16 cellular contexts compared by ENCODE assay signal in genomic region chr12:123528858-123529257, GRCh38. TPM values are rescaled to one million over a fixed set of nuclear protein-coding genes. Genes with fewer than 3 reads are reported as not detected.
DNase-seq lines count a peak whose midpoint lies in the region; FAIRE-seq and TF ChIP-seq lines count a peak whose summit lies in the region.
"Had no signal": no experiment of that assay in that cellular context is flagged by ENCODE, and none has a peak within 500 bp of the region (broad histone marks: within the 10 kb centered on the region; RNA-seq: fewer than 3 reads in every experiment).

No MANE protein-coding gene starts in this region.

- H3K27ac Mint-ChIP-seq in activated naive CD4-positive, alpha-beta T cell treated with anti-CD3 and anti-CD28 coated beads, Interleukin-2, amount 50 U/mL, for 24 hours = peak overlapping the region; percentile 10
- H3K27ac Mint-ChIP-seq in astrocyte (ENCODE audit: unreplicated experiment) (peak overlapping the region; percentile 2), osteocyte (ENCODE audit: unreplicated experiment) (peak overlapping the region; percentile 1), progenitor cell of endocrine pancreas (no peak overlapping the region)
- H3K27ac Mint-ChIP-seq: CD8-positive, alpha-beta T cell; H9 had no signal

- no peaks in the 10 kb centered on the region for H3K27me3 ChIP-seq in NT2/D1 (ENCODE audit: insufficient read depth, insufficient read length)
- H3K27me3 ChIP-seq in astrocyte (ENCODE audit: insufficient read depth, low read length) = no peaks in the 10 kb centered on the region

- no peaks in the 10 kb centered on the region for H3K27me3 Mint-ChIP-seq in activated naive CD4-positive, alpha-beta T cell treated with anti-CD3 and anti-CD28 coated beads, Interleukin-2, amount 50 U/mL, for 24 hours
- no peaks in the 10 kb centered on the region for H3K27me3 Mint-ChIP-seq in astrocyte (ENCODE audit: low read depth, unreplicated experiment)
- no peaks in the 10 kb centered on the region for H3K27me3 Mint-ChIP-seq in osteocyte (ENCODE audit: unreplicated experiment)
- no peaks in the 10 kb centered on the region for H3K27me3 Mint-ChIP-seq in progenitor cell of endocrine pancreas

- no peak for DNase-seq in activated naive CD4-positive, alpha-beta T cell (lab: John Stamatoyannopoulos, UW)
- no peak for DNase-seq in NT2/D1 (ENCODE audit: low read depth, low spot score)
- no peak for DNase-seq in astrocyte (ENCODE audit: low read depth)
- DNase-seq in osteocyte (ENCODE audit: extremely low spot score, unreplicated experiment) = no peak
- DNase-seq in inferior parietal cortex (ENCODE audit: extremely low spot score) = no peak
- DNase-seq in progenitor cell of endocrine pancreas (ENCODE audit: low spot score, unreplicated experiment) = no peak
- no peak for DNase-seq in activated CD4-positive, alpha-beta T cell treated with anti-CD3 and anti-CD28 coated beads for 48 hours
- DNase-seq: CD8-positive, alpha-beta T cell; COR-L47; DND-41; GDM1; GOT3; H9 had no signal

- no peak overlapping the region for H3K4me3 ChIP-seq in NT2/D1 (ENCODE audit: insufficient read length, low read depth)
- H3K4me3 ChIP-seq in astrocyte (ENCODE audit: insufficient read depth, low read depth, low read length) = no peak overlapping the region

- H4K20me1 ChIP-seq in astrocyte (ENCODE audit: insufficient read depth, low read length) = peaks cover 49% of the 10 kb centered on the region

- no peak overlapping the region for H3K27ac ChIP-seq in astrocyte (ENCODE audit: low read depth, low read length)
- H3K27ac ChIP-seq: 22Rv1 had no signal

- H3K79me2 ChIP-seq in astrocyte (ENCODE audit: insufficient read depth, low read length) = peaks cover 64% of the 10 kb centered on the region

- no peaks in the 10 kb centered on the region for H3K36me3 Mint-ChIP-seq in activated naive CD4-positive, alpha-beta T cell treated with anti-CD3 and anti-CD28 coated beads, Interleukin-2, amount 50 U/mL, for 24 hours
- peaks cover 16% of the 10 kb centered on the region for H3K36me3 Mint-ChIP-seq in astrocyte (ENCODE audit: low read depth, unreplicated experiment)
- H3K36me3 Mint-ChIP-seq in osteocyte (ENCODE audit: unreplicated experiment) = peaks cover 13% of the 10 kb centered on the region
- H3K36me3 Mint-ChIP-seq in progenitor cell of endocrine pancreas (ENCODE audit: insufficient read depth) = peaks cover 15% of the 10 kb centered on the region

- no peak overlapping the region for H3K4me2 ChIP-seq in astrocyte (ENCODE audit: low read length)

- H3K9ac ChIP-seq in NT2/D1 (ENCODE audit: insufficient read length, low read depth) = peak overlapping the region; percentile 23
- H3K9ac ChIP-seq in astrocyte (ENCODE audit: low read length) = no peak overlapping the region

- FAIRE-seq in astrocyte (lab: Jason Lieb, UNC) = no peak
- FAIRE-seq: GM12892 had no signal

- TF ChIP-seq CTCF in astrocyte (IDR thresholded peaks at IDR 0.05; ENCODE audit: insufficient read depth, low read depth, low read length) = no peak
- TF ChIP-seq CTCF in osteocyte (IDR thresholded peaks at IDR 0.05) = no peak
- TF ChIP-seq CTCF in progenitor cell of endocrine pancreas (IDR thresholded peaks at IDR 0.05; ENCODE audit: unreplicated experiment) = no peak

- no peaks in the 10 kb centered on the region for H3K9me3 ChIP-seq in NT2/D1 (ENCODE audit: insufficient read depth, low read length)
- no peaks in the 10 kb centered on the region for H3K9me3 ChIP-seq in astrocyte (ENCODE audit: insufficient read depth, low read depth, low read length)

- H3K4me3 Mint-ChIP-seq in activated naive CD4-positive, alpha-beta T cell treated with anti-CD3 and anti-CD28 coated beads, Interleukin-2, amount 50 U/mL, for 24 hours = no peak overlapping the region
- H3K4me3 Mint-ChIP-seq in astrocyte (ENCODE audit: unreplicated experiment) (peak overlapping the region; percentile 17), osteocyte (ENCODE audit: unreplicated experiment) (no peak overlapping the region), progenitor cell of endocrine pancreas (ENCODE audit: low read depth) (no peak overlapping the region)
- H3K4me3 Mint-ChIP-seq: CD8-positive, alpha-beta T cell; H9 had no signal

- peaks cover 19% of the 10 kb centered on the region for H3K4me1 Mint-ChIP-seq in activated naive CD4-positive, alpha-beta T cell treated with anti-CD3 and anti-CD28 coated beads, Interleukin-2, amount 50 U/mL, for 24 hours
- H3K4me1 Mint-ChIP-seq in astrocyte (ENCODE audit: low read depth, unreplicated experiment) (peaks cover 9% of the 10 kb centered on the region), osteocyte (ENCODE audit: unreplicated experiment) (peaks cover 25% of the 10 kb centered on the region), progenitor cell of endocrine pancreas (ENCODE audit: low read depth) (peaks cover 8% of the 10 kb centered on the region)

- H2AFZ ChIP-seq in astrocyte (ENCODE audit: low read depth, low read length) = no peak overlapping the region

- H3K9me3 Mint-ChIP-seq in activated naive CD4-positive, alpha-beta T cell treated with anti-CD3 and anti-CD28 coated beads, Interleukin-2, amount 50 U/mL, for 24 hours = no peaks in the 10 kb centered on the region
- H3K9me3 Mint-ChIP-seq in astrocyte (ENCODE audit: unreplicated experiment) = no peaks in the 10 kb centered on the region
- H3K9me3 Mint-ChIP-seq in osteocyte (ENCODE audit: unreplicated experiment) = no peaks in the 10 kb centered on the region
- no peaks in the 10 kb centered on the region for H3K9me3 Mint-ChIP-seq in progenitor cell of endocrine pancreas (ENCODE audit: low read depth)
- H3K9me3 Mint-ChIP-seq: CD8-positive, alpha-beta T cell; H9 had no signal

- H3K36me3 ChIP-seq in NT2/D1 (ENCODE audit: insufficient read depth, insufficient read length, low read length) = peaks cover 50% of the 10 kb centered on the region
- H3K36me3 ChIP-seq in astrocyte (ENCODE audit: insufficient read depth, low read length) = peaks cover 2% of the 10 kb centered on the region

- H3K4me1 ChIP-seq in NT2/D1 (ENCODE audit: insufficient read depth, insufficient read length) (peaks cover 5% of the 10 kb centered on the region), astrocyte (ENCODE audit: insufficient read depth, low read length) (peaks cover 19% of the 10 kb centered on the region)

RNA-seq across cellular contexts. Expression of gene RILPL1, which starts 4.7 kb away (rescaled TPM):
- total RNA-seq in astrocyte = 23.0 and 23.1 TPM in 2 replicates
- 34.2 and 35.1 TPM in 2 replicates for total RNA-seq in osteocyte
- 25.4 and 26.2 TPM in 2 replicates for total RNA-seq in progenitor cell of endocrine pancreas

RNA-seq across cellular contexts. Expression of gene TMED2, which starts 55.5 kb away (rescaled TPM):
- total RNA-seq in astrocyte (284 and 320 TPM in 2 replicates), osteocyte (285 and 304 TPM in 2 replicates), progenitor cell of endocrine pancreas (178 and 188 TPM in 2 replicates)
